Comparison of ENCODE assay signal across 1 cellular context in the genomic region with DNA sequence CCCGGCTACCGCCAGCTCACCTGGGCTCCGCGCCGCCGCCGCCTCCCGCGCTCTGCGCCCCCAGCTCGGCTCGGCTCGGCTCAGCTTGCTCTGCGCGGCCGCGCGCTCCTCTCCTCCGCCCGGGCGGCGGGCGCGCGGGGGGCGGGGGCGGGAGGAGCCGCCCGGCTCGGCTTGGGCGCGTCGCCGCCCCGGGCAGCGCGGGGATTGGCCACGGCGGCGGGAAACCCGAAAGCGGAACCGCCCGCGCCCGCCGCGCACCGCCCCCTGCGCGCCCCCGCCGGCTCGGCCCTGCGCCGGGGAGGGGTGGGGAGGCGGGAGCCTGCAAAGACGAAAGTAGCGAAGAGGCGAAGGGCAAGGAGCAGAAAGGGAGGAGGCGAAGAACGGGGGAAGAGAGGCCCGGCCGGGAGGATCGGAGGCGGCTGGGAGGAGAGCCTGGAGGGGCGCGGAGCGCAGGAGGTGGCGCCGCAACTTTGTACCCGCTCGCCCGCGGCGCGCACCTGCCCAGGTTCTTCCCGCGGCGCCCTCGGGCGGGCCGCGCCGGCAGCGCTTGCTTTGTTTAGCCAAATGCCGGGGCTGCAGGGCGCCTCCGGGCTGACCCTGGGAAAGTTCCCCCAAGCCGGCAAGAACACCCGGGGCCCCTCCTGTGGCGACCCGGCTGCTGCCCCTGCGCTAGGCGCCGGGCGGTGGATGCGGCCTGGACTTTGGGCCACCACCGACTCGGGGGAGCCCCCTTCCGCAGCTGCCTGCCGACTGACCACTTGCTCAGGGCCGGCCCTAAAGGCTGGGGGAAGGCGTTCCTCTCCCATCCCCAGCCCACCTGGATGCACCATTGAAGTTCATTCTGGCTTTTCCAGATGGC.
TF ChIP-seq lines count a peak whose summit lies in the region.

TSS of gene CAMKK2 (minus strand) at position 92 of the 859 bp plus-strand sequence. CDS start 22,183 bp downstream, outside the sequence.

TF ChIP-seq in Ishikawa, 13 proteins besides CTCF, POLR2A, EP300 and RAD21 (continued from another document):
- TF ChIP-seq FOXM1 (IDR thresholded peaks at IDR 0.05; ENCODE audit: borderline replicate concordance, low read depth) (no peak), ZBTB7A (IDR thresholded peaks at IDR 0.05; ENCODE audit: low read depth) (no peak)
